1 cellular context compared by ENCODE assay signal in genomic region chr1:36968730-36969129, GRCh38.
TF ChIP-seq lines count a peak whose summit lies in the region.

No MANE protein-coding gene starts in this region.

TF ChIP-seq in HEK293, 187 proteins besides CTCF, POLR2A, EP300 and RAD21 (continued from another document):
- no peak for TF ChIP-seq ZNF169 (tag by site-specific recombination; IDR thresholded peaks at IDR 0.05)
